Comparison of ENCODE assay signal across 2 cellular contexts in the genomic region with DNA sequence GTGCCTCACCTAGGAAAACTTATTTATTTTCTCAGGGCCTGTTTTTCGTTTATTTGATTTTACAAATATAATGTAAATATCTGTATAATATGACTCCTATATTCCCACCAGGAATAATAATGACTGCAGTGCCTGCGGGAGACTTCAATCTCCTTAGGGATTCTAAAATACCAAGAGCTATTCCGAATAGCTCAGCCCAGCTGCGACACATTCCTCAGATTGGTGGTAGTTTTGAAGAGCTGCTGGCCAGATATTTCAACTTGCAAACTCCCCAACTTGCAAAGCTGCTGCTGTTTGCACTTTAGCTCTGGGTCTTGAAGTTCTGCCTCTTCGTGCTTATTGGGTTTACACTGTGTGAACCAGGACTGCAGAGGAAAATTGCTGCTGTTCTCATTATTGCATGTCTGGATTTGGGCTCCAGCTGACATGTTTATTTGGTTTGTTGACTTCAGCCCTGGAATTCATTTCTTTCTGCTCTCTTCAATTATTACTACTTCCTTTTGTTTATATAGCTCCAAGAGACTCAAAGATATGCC.
A peak's percentile ranks its signal among the peaks of the same experiment; 100 is the strongest.
TF ChIP-seq lines count a peak whose summit lies in the region.

No MANE protein-coding gene starts in this region.

TF ChIP-seq in H1, 55 proteins besides CTCF, POLR2A, EP300 and RAD21:
- TF ChIP-seq HDAC6 (IDR thresholded peaks at IDR 0.05; ENCODE audit: low read depth, low read length) (no peak), CTBP2 (IDR thresholded peaks at IDR 0.05; ENCODE audit: borderline replicate concordance, insufficient read depth, insufficient read length, low read length) (no peak), SUZ12 (IDR thresholded peaks at IDR 0.05; ENCODE audit: low read length) (no peak), NANOG (IDR thresholded peaks at IDR 0.05; ENCODE audit: insufficient read depth, low read depth, low read length, poor library complexity, severe bottlenecking) (no peak), KDM4A (IDR thresholded peaks at IDR 0.05; ENCODE audit: low read depth, low read length, severe bottlenecking) (no peak), TCF12 (IDR thresholded peaks at IDR 0.05; ENCODE audit: low read depth, low read length) (peak; percentile 44; the same call in 1 of the 2 replicates), TEAD4 (IDR thresholded peaks at IDR 0.05; ENCODE audit: low read depth, low read length) (peak; percentile 72), SRF (IDR thresholded peaks at IDR 0.05; ENCODE audit: low read depth, low read length) (no peak), KDM5A (IDR thresholded peaks at IDR 0.05; ENCODE audit: low read length) (no peak), PHF8 (conservative IDR thresholded peaks at IDR 0.05; ENCODE audit: low read depth, low read length) (no peak), RFX5 (IDR thresholded peaks at IDR 0.05; ENCODE audit: borderline replicate concordance, low read depth, low read length) (no peak), HDAC2 (IDR thresholded peaks at IDR 0.05; ENCODE audit: borderline replicate concordance in 1 of 2, low read depth in 2 of 2, low read length in 2 of 2) (no peak), SIRT6 (IDR thresholded peaks at IDR 0.05; ENCODE audit: low read length) (no peak), ATF3 (IDR thresholded peaks at IDR 0.05; ENCODE audit: insufficient read depth, low read depth, low read length) (no peak), CEBPB (IDR thresholded peaks at IDR 0.05; ENCODE audit: low read depth, low read length) (no peak)

TF ChIP-seq in HepG2, 621 proteins besides CTCF, POLR2A, EP300 and RAD21:
- TF ChIP-seq RFXANK (CRISPR knock-in tag; IDR thresholded peaks at IDR 0.05) = no peak
- no peak for TF ChIP-seq ZNF124 (CRISPR knock-in tag; IDR thresholded peaks at IDR 0.05)
- no peak for TF ChIP-seq MAZ (IDR thresholded peaks at IDR 0.05; ENCODE audit: borderline replicate concordance, low read depth, low read length)
- TF ChIP-seq MAZ (CRISPR knock-in tag; IDR thresholded peaks at IDR 0.05; ENCODE audit: low read depth) = no peak
- no peak for TF ChIP-seq NFE2 (CRISPR knock-in tag; IDR thresholded peaks at IDR 0.05)
- TF ChIP-seq MEIS2 (CRISPR knock-in tag; IDR thresholded peaks at IDR 0.05) = no peak
- TF ChIP-seq SSRP1 (CRISPR knock-in tag; IDR thresholded peaks at IDR 0.05) = no peak
- TF ChIP-seq, protein P1, sequence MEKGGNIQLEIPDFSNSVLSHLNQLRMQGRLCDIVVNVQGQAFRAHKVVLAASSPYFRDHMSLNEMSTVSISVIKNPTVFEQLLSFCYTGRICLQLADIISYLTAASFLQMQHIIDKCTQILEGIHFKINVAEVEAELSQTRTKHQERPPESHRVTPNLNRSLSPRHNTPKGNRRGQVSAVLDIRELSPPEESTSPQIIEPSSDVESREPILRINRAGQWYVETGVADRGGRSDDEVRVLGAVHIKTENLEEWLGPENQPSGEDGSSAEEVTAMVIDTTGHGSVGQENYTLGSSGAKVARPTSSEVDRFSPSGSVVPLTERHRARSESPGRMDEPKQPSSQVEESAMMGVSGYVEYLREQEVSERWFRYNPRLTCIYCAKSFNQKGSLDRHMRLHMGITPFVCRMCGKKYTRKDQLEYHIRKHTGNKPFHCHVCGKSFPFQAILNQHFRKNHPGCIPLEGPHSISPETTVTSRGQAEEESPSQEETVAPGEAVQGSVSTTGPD (CRISPR knock-in tag; IDR thresholded peaks at IDR 0.05) = no peak
- no peak for TF ChIP-seq ZFP90 (CRISPR knock-in tag; IDR thresholded peaks at IDR 0.05; ENCODE audit: borderline replicate concordance)
- TF ChIP-seq FOXA1 (IDR thresholded peaks at IDR 0.05) = no peak
- TF ChIP-seq FOXA1 (CRISPR knock-in tag; IDR thresholded peaks at IDR 0.05) = no peak
- TF ChIP-seq SRY (CRISPR knock-in tag; IDR thresholded peaks at IDR 0.05) = no peak
- TF ChIP-seq ZNF282 (IDR thresholded peaks at IDR 0.05; ENCODE audit: partially characterized antibody) = no peak
